In genomic region chr15:31476411-31476810, GRCh38 we compare ENCODE assay signal across 15 cellular contexts.
"Had no signal": no experiment of that assay in that cellular context is flagged by ENCODE, and none has a peak within 500 bp of the region (broad histone marks: within the 10 kb centered on the region; RNA-seq: fewer than 3 reads in every experiment).

No MANE protein-coding gene starts in this region.

- H3K27me3 ChIP-seq: neural progenitor cell had no signal

- H3K9me3 Mint-ChIP-seq: neural progenitor cell had no signal

- H3K27me3 Mint-ChIP-seq: memory B cell had no signal

- H3K36me3 ChIP-seq: left ventricle myocardium inferior, neural progenitor cell, tibial artery had no signal

- H3K4me3 ChIP-seq: left ventricle myocardium inferior, neural progenitor cell, skin epidermis, tibial artery had no signal

- DNase-seq: activated CD4-positive, alpha-beta T cell treated with anti-CD3 and anti-CD28 coated beads, Interleukin-2, amount 50 U/mL, for 48 hours; activated CD8-positive, alpha-beta memory T cell treated with anti-CD3 and anti-CD28 coated beads, Interleukin-2, amount 50 U/mL, for 4 hours; activated naive CD4-positive, alpha-beta T cell treated with anti-CD3 and anti-CD28 coated beads for 36 hours; anterior cingulate cortex; foreskin melanocyte; left ventricle myocardium inferior; retina; SIG-M5 had no signal

- H3K27ac Mint-ChIP-seq: activated naive CD4-positive, alpha-beta T cell treated with anti-CD3 and anti-CD28 coated beads for 36 hours; activated T-helper 1 cell treated with anti-CD3 and anti-CD28 coated beads, Interleukin-12 subunit alpha, Interleukin-12 subunit beta, Interleukin-2, Interleukin-4 antibody, amounts not matched to agents 30 ng/mL and 10 ng/mL and 1 ng/mL, durations not matched to agents 14 hours and 24 hours and 36 hours; memory B cell; neural progenitor cell had no signal

- H3K36me3 Mint-ChIP-seq: memory B cell, neural progenitor cell had no signal

- ATAC-seq: activated CD4-positive, CD25-positive, alpha-beta regulatory T cell treated with anti-CD3 and anti-CD28 coated beads, Interleukin-2, amount 50 U/mL, for 24 hours; stimulated activated effector memory CD8-positive, alpha-beta T cell treated with anti-CD3 and anti-CD28 coated beads, Interleukin-12 subunit alpha, Interleukin-12 subunit beta, amount 100 ng/mL, for 72 hours had no signal

- H3K27ac ChIP-seq: left ventricle myocardium inferior, neural progenitor cell, skin epidermis, tibial artery had no signal

- H3K9me3 ChIP-seq: left ventricle myocardium inferior, tibial artery had no signal

- H3K4me3 Mint-ChIP-seq: activated naive CD4-positive, alpha-beta T cell treated with anti-CD3 and anti-CD28 coated beads for 36 hours; activated T-helper 1 cell treated with anti-CD3 and anti-CD28 coated beads, Interleukin-12 subunit alpha, Interleukin-12 subunit beta, Interleukin-2, Interleukin-4 antibody, amounts not matched to agents 30 ng/mL and 10 ng/mL and 1 ng/mL, durations not matched to agents 14 hours and 24 hours and 36 hours; memory B cell; neural progenitor cell; stimulated activated effector memory CD8-positive, alpha-beta T cell treated with anti-CD3 and anti-CD28 coated beads, Interleukin-12 subunit alpha, Interleukin-12 subunit beta, amount 100 ng/mL, for 72 hours had no signal
